Comparison of ENCODE assay signal across 8 cellular contexts in genomic region chr21:45554477-45555175, GRCh38. TPM values are rescaled to one million over a fixed set of nuclear protein-coding genes. Genes with fewer than 3 reads are reported as not detected.
DNase-seq lines count a peak whose midpoint lies in the region; ATAC-seq and TF ChIP-seq lines count a peak whose summit lies in the region.

No MANE protein-coding gene starts in this region.

- TF ChIP-seq CTCF in colonic mucosa (IDR thresholded peaks at IDR 0.05) (peak; percentile 60), left lung (IDR thresholded peaks at IDR 0.05) (peak; percentile 81 to 93)

- H3K4me1 ChIP-seq in colonic mucosa: peaks cover 5% of the 10 kb centered on the region
- peaks cover 0 to 42% of the 10 kb centered on the region in 2 donors for H3K4me1 ChIP-seq in left lung

- POLR2A ChIA-PET in activated CD4-positive, alpha-beta T cell treated with anti-CD3 and anti-CD28 coated beads, Interleukin-2, amount 10 ng/mL, durations not matched to agents 7 days and 5 days (lab: Charles Lee): no interaction called here

- H3K36me3 Mint-ChIP-seq in activated CD4-positive, alpha-beta T cell treated with anti-CD3 and anti-CD28 coated beads, Interleukin-2, amount 10 ng/mL, durations not matched to agents 7 days and 5 days (ENCODE audit: low read depth): no peaks in the 10 kb centered on the region

- ATAC-seq in HG02759 (IDR thresholded peaks at IDR 0.05; ENCODE audit: unreplicated experiment): peak; percentile 75
- peak; percentile 83 for ATAC-seq in left lung

- peak overlapping the region; percentile 80 for H3K4me3 Mint-ChIP-seq in activated CD4-positive, alpha-beta T cell treated with anti-CD3 and anti-CD28 coated beads, Interleukin-2, amount 10 ng/mL, durations not matched to agents 7 days and 5 days

- peaks cover 3% of the 10 kb centered on the region for H3K27me3 Mint-ChIP-seq in activated CD4-positive, alpha-beta T cell treated with anti-CD3 and anti-CD28 coated beads, Interleukin-2, amount 10 ng/mL, durations not matched to agents 7 days and 5 days

- H3K9me3 ChIP-seq in colonic mucosa (no peaks in the 10 kb centered on the region), left lung (no peaks in the 10 kb centered on the region)

- H3K9ac ChIP-seq in colonic mucosa (ENCODE audit: low read depth in 2 of 2, low read length in 2 of 2): peak overlapping the region; percentile 22 to 63

- H3K27ac ChIP-seq in colonic mucosa: peak overlapping the region; percentile 10
- H3K27ac ChIP-seq in left lung: peak overlapping the region; percentile 81 to 85

- CTCF ChIA-PET in activated CD4-positive, alpha-beta T cell treated with anti-CD3 and anti-CD28 coated beads, Interleukin-2, amount 10 ng/mL, durations not matched to agents 7 days and 5 days (lab: Charles Lee): interaction anchor here (0.8 kb wide), 1 partner anchor 38 kb away, joined by 5 read pairs; no protein-coding TSS in a partner anchor

- H3K4me1 Mint-ChIP-seq in activated CD4-positive, alpha-beta T cell treated with anti-CD3 and anti-CD28 coated beads, Interleukin-2, amount 10 ng/mL, durations not matched to agents 7 days and 5 days: peaks cover 32% of the 10 kb centered on the region

- intact Hi-C loops in colonic mucosa (cut with DNase I) (loop anchor here (5.0 kb wide), 2 partner anchors 43 to 263 kb away; no protein-coding TSS in a partner anchor), left lung (cut with DNase I) (loop anchor here in 1 of 2 donors (10.0 kb wide), 1 partner anchor 270 kb away; no protein-coding TSS in a partner anchor)

- no peaks in the 10 kb centered on the region for H3K36me3 ChIP-seq in colonic mucosa
- H3K36me3 ChIP-seq in left lung: no peaks in the 10 kb centered on the region

- H3K4me3 ChIP-seq in colonic mucosa (peak overlapping the region; percentile 36), left lung (peak overlapping the region; percentile 43 to 53)

- peak overlapping the region; percentile 91 for H3K27ac Mint-ChIP-seq in activated CD4-positive, alpha-beta T cell treated with anti-CD3 and anti-CD28 coated beads, Interleukin-2, amount 10 ng/mL, durations not matched to agents 7 days and 5 days

- DNase-seq in ELR (ENCODE audit: low read depth) (peak; percentile 71), NCI-H226 (peak; percentile 59), colonic mucosa (peak; percentile 90), left lung (peak; percentile 90 to 98), NCI-H1694 treated with DMSO at 0.1 percent for 48 hours (lab: John Stamatoyannopoulos, UW) (no peak)
- peak; percentile 86 for DNase-seq in activated CD4-positive, alpha-beta T cell treated with anti-CD3 and anti-CD28 coated beads, Interleukin-2, amount 10 ng/mL, durations not matched to agents 7 days and 5 days
- peak; percentile 91 to 94 for DNase-seq in stimulated activated CD4-positive, alpha-beta T cell treated with anti-CD3 and anti-CD28 coated beads, Interleukin-2, amount 100 ng/mL, for 48 hours

- no peaks in the 10 kb centered on the region for H3K27me3 ChIP-seq in colonic mucosa
- H3K27me3 ChIP-seq in left lung: peaks cover 0 to 9% of the 10 kb centered on the region in 2 donors

- no peaks in the 10 kb centered on the region for H3K9me3 Mint-ChIP-seq in activated CD4-positive, alpha-beta T cell treated with anti-CD3 and anti-CD28 coated beads, Interleukin-2, amount 10 ng/mL, durations not matched to agents 7 days and 5 days

RNA-seq across cellular contexts. Expression of gene SLC19A1, which starts 12.4 kb away (rescaled TPM):
- total RNA-seq in activated CD4-positive, alpha-beta T cell treated with anti-CD3 and anti-CD28 coated beads, Interleukin-2, amount 10 ng/mL, durations not matched to agents 7 days and 5 days: 10 to 100 TPM; 43.8 to 46.8 TPM
- 10 to 100 TPM; 10.7 to 25.3 TPM for total RNA-seq in colonic mucosa
- total RNA-seq in left lung: 10 to 100 TPM; 32.7 to 50.4 TPM
